In genomic region chr1:206074839-206075238, GRCh38 we compare ENCODE assay signal across 1 cellular context.
A peak's percentile ranks its signal among the peaks of the same experiment; 100 is the strongest.
TF ChIP-seq lines count a peak whose summit lies in the region.

No MANE protein-coding gene starts in this region.

TF ChIP-seq in K562, 482 proteins besides CTCF, POLR2A, EP300 and RAD21 (continued from another document and continues in another):
- no peak for TF ChIP-seq ARID4B (CRISPR knock-in tag; IDR thresholded peaks at IDR 0.05)
- TF ChIP-seq ETV1 (tag; conservative IDR thresholded peaks at IDR 0.05; ENCODE audit: low read depth) = no peak
- no peak for TF ChIP-seq KAT2B (IDR thresholded peaks at IDR 0.05; ENCODE audit: low read depth, low read length)
- no peak for TF ChIP-seq MITF (IDR thresholded peaks at IDR 0.05)
- no peak for TF ChIP-seq FUS (optimal IDR thresholded peaks at IDR 0.05; ENCODE audit: low read depth, low read length)
- TF ChIP-seq HSF4 (CRISPR knock-in tag; IDR thresholded peaks at IDR 0.05; ENCODE audit: borderline replicate concordance) = no peak
- peak; percentile 96 for TF ChIP-seq ZNF395 (CRISPR knock-in tag; IDR thresholded peaks at IDR 0.05)
- no peak for TF ChIP-seq RBM25 (IDR thresholded peaks at IDR 0.05; ENCODE audit: low read depth, low read length, severe bottlenecking)
- TF ChIP-seq ASH1L (IDR thresholded peaks at IDR 0.05; ENCODE audit: borderline replicate concordance, low read depth, partially characterized antibody) = no peak
- TF ChIP-seq BACH1 (tag; IDR thresholded peaks at IDR 0.05) = 0 out of 2 replicates have a peak, but pooled peaks have one; percentile 30
- TF ChIP-seq TAL1 (IDR thresholded peaks at IDR 0.05) = peak; percentile 90
- no peak for TF ChIP-seq HMG20B (CRISPR knock-in tag; IDR thresholded peaks at IDR 0.05)
- TF ChIP-seq ZNF384 (IDR thresholded peaks at IDR 0.05; ENCODE audit: low read depth, low read length) = peak; percentile 81
- TF ChIP-seq ZHX1 (conservative IDR thresholded peaks at IDR 0.05; ENCODE audit: low read length) = no peak
- no peak for TF ChIP-seq ZNF253 (CRISPR knock-in tag; conservative IDR thresholded peaks at IDR 0.05)
- TF ChIP-seq TCFL5 (CRISPR knock-in tag; conservative IDR thresholded peaks at IDR 0.05) = no peak; the same call in 1 of the 2 replicates
- no peak for TF ChIP-seq HMG20A (CRISPR knock-in tag; conservative IDR thresholded peaks at IDR 0.05)
- TF ChIP-seq ATF7 (IDR thresholded peaks at IDR 0.05) = peak; percentile 54; the same call in 1 of the 2 replicates
- TF ChIP-seq CCNT2 (IDR thresholded peaks at IDR 0.05; ENCODE audit: borderline replicate concordance, extremely low read depth, insufficient read length, low read depth, low read length) = peak; percentile 51
- TF ChIP-seq ZC3H4 (CRISPR knock-in tag; IDR thresholded peaks at IDR 0.05; ENCODE audit: borderline replicate concordance) = no peak
- TF ChIP-seq RBM22 (IDR thresholded peaks at IDR 0.05; ENCODE audit: low read depth, low read length, poor library complexity, severe bottlenecking) = no peak
- peak; percentile 67 for TF ChIP-seq POLR2AphosphoS5 (IDR thresholded peaks at IDR 0.05; ENCODE audit: control insufficient read depth, insufficient read depth, low read depth, low read length)
- 0 out of 2 replicates have a peak, but pooled peaks have one; percentile 17 for TF ChIP-seq ZNF583 (CRISPR knock-in tag; IDR thresholded peaks at IDR 0.05)
- no peak for TF ChIP-seq SMAD1 (IDR thresholded peaks at IDR 0.05; ENCODE audit: low read depth, low read length, partially characterized antibody)
- TF ChIP-seq RUNX1 (IDR thresholded peaks at IDR 0.05; ENCODE audit: low read depth) = no peak
- TF ChIP-seq CHD4 (IDR thresholded peaks at IDR 0.05; ENCODE audit: insufficient read depth, insufficient replicate concordance, low read depth, low read length, poor library complexity, severe bottlenecking) = no peak
- TF ChIP-seq SOX6 (IDR thresholded peaks at IDR 0.05) = peak; percentile 89
- TF ChIP-seq ZNF217 (CRISPR knock-in tag; IDR thresholded peaks at IDR 0.05) = no peak
- TF ChIP-seq CEBPB (tag; IDR thresholded peaks at IDR 0.05) = no peak
- no peak for TF ChIP-seq SAFB (IDR thresholded peaks at IDR 0.05; ENCODE audit: borderline replicate concordance, low read depth, low read length)
- TF ChIP-seq RHOXF2B (CRISPR knock-in tag; conservative IDR thresholded peaks at IDR 0.05) = no peak
- TF ChIP-seq TCF7 (IDR thresholded peaks at IDR 0.05; ENCODE audit: borderline replicate concordance) = no peak
- TF ChIP-seq AFF1 (IDR thresholded peaks at IDR 0.05; ENCODE audit: low read depth in 1 of 2, partially characterized antibody in 2 of 2) = peak in 1 of 2 experiments; percentile 27
- no peak for TF ChIP-seq ELK3 (CRISPR knock-in tag; IDR thresholded peaks at IDR 0.05)
- no peak for TF ChIP-seq SIN3A (IDR thresholded peaks at IDR 0.05; ENCODE audit: borderline replicate concordance in 2 of 2, control insufficient read depth in 1 of 2, low read depth in 2 of 2, low read length in 2 of 2)
- TF ChIP-seq TRIM28 (IDR thresholded peaks at IDR 0.05) = no peak
- peak; percentile 14; the same call in 1 of the 2 replicates for TF ChIP-seq ATF3 (IDR thresholded peaks at IDR 0.05)
- no peak; the same call in 1 of the 2 replicates for TF ChIP-seq ATF3 (CRISPR knock-in tag; conservative IDR thresholded peaks at IDR 0.05)
- TF ChIP-seq ZNF551 (CRISPR knock-in tag; IDR thresholded peaks at IDR 0.05) = no peak
- TF ChIP-seq ZBTB2 (IDR thresholded peaks at IDR 0.05) = no peak
- TF ChIP-seq IRF9 (tag; IDR thresholded peaks at IDR 0.05) = no peak
- TF ChIP-seq DACH1 (IDR thresholded peaks at IDR 0.05; ENCODE audit: partially characterized antibody) = no peak
- no peak for TF ChIP-seq TBP (optimal IDR thresholded peaks at IDR 0.05; ENCODE audit: low read depth, low read length)
- TF ChIP-seq IFI16 (CRISPR knock-in tag; IDR thresholded peaks at IDR 0.05) = no peak
